ENCODE assay signal across 8 cellular contexts in the genomic region with DNA sequence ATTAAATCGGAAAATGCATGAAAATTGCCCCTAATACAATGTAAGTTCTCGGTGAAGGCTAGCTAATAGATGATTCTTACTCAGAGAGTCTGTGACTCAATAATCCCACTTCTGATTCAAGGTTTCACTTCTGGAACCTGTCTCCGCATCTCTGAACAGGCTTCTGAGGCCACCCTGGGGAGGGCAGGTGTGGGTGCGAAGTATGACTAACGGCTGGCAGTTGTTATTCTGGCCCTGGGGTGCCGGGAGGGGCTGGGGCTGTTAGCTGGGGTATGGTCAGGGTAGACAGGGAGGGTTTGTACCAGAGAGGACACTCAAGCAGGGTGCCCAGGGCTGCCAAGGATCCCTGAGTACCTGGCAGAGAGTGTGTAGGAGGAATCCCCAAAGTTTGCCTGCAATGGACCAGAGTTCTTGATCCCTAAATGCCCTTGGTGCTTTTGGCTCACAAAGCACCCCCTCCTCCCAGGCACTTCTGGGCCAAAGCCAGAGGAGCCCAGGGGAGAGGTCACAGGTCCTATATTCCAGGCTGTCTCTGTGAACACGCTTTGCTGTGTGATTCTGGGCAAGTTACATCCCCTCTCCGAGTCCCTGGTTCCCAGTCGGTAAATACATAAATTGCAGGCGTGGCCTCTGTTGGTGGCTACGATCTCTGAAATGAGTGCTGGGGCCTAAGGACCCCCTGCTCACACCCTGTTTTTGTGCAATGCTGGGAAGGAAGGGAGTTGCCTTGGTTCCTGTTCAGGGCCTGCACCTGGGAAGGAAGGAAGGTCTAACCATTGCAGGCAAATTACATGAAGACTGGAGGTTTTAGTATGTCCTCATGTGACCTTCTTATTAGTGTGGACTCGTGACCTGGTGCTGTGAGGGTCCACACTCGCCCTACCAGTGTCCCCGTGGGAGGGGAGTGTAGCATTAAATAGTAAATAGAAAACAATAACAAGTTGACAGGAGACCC. TPM values are rescaled to one million over a fixed set of nuclear protein-coding genes. Genes with fewer than 3 reads are reported as not detected.
DNase-seq lines count a peak whose midpoint lies in the region; ATAC-seq lines count a peak whose summit lies in the region.

No MANE protein-coding gene starts in this region.

- DNase-seq in GF-D8 (lab: John Stamatoyannopoulos, UW) (peak; percentile 93), NCI-H1105 (lab: John Stamatoyannopoulos, UW) (no peak), SHP77 treated with DMSO at 0.1 percent for 48 hours (lab: John Stamatoyannopoulos, UW) (no peak), left lobe of liver (ENCODE audit: low spot score) (no peak)
- DNase-seq in NK-92 treated with Interleukin-12 subunit alpha and Interleukin-12 subunit beta, amount 100 ng/mL, for 24 hours (lab: John Stamatoyannopoulos, UW): peak; percentile 84
- peak; percentile 62 for DNase-seq in activated effector memory CD4-positive, alpha-beta T cell treated with Interleukin-2 at 50 U/mL for 16 hours
- peak; percentile 74 to 78 (median 77) for DNase-seq in stimulated activated CD4-positive, alpha-beta T cell treated with anti-CD3 and anti-CD28 coated beads, Interleukin-12 subunit alpha, Interleukin-12 subunit beta, amount 100 ng/mL, for 48 hours (ENCODE audit: low read depth in 2 of 3, low spot score in 1 of 3)

- ATAC-seq in GM21825 (IDR thresholded peaks at IDR 0.05; ENCODE audit: unreplicated experiment): peak; percentile 66
- ATAC-seq in left lobe of liver: no peak

RNA-seq across cellular contexts. Expression of a gene that starts 49.9 kb away (rescaled TPM):
- 7.3 TPM for total RNA-seq in left lobe of liver

RNA-seq across cellular contexts. Expression of a gene that starts 53.1 kb away (rescaled TPM):
- total RNA-seq in left lobe of liver: 6.4 TPM

Comparison
In these comparisons a context has a peak if more than half of its experiments do, and no peak if none do; other contexts are left out.
1. DNase-seq: peak in GF-D8 (single experiment), NK-92 treated with Interleukin-12 subunit alpha and Interleukin-12 subunit beta, amount 100 ng/mL, for 24 hours (single experiment), activated effector memory CD4-positive, alpha-beta T cell treated with Interleukin-2 at 50 U/mL for 16 hours (single experiment) and stimulated activated CD4-positive, alpha-beta T cell treated with anti-CD3 and anti-CD28 coated beads, Interleukin-12 subunit alpha, Interleukin-12 subunit beta, amount 100 ng/mL, for 48 hours (3 of 3); none in NCI-H1105 (single experiment), SHP77 treated with DMSO at 0.1 percent for 48 hours (single experiment) and left lobe of liver (single experiment).